ENCODE assay signal across 8 cellular contexts in genomic region chr1:167936068-167936929, GRCh38. TPM values are rescaled to one million over a fixed set of nuclear protein-coding genes. Genes with fewer than 3 reads are reported as not detected.
DNase-seq lines count a peak whose midpoint lies in the region; ATAC-seq, FAIRE-seq and TF ChIP-seq lines count a peak whose summit lies in the region.

A gene with protein sequence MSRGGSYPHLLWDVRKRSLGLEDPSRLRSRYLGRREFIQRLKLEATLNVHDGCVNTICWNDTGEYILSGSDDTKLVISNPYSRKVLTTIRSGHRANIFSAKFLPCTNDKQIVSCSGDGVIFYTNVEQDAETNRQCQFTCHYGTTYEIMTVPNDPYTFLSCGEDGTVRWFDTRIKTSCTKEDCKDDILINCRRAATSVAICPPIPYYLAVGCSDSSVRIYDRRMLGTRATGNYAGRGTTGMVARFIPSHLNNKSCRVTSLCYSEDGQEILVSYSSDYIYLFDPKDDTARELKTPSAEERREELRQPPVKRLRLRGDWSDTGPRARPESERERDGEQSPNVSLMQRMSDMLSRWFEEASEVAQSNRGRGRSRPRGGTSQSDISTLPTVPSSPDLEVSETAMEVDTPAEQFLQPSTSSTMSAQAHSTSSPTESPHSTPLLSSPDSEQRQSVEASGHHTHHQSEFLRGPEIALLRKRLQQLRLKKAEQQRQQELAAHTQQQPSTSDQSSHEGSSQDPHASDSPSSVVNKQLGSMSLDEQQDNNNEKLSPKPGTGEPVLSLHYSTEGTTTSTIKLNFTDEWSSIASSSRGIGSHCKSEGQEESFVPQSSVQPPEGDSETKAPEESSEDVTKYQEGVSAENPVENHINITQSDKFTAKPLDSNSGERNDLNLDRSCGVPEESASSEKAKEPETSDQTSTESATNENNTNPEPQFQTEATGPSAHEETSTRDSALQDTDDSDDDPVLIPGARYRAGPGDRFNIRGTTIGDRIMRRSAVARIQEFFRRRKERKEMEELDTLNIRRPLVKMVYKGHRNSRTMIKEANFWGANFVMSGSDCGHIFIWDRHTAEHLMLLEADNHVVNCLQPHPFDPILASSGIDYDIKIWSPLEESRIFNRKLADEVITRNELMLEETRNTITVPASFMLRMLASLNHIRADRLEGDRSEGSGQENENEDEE (plus strand): TSS chr1:167936683. CDS start chr1:167936912, 229 bp downstream.

- H3K27me3 ChIP-seq in body of pancreas = no peaks in the 10 kb centered on the region

- peak; percentile 98 for DNase-seq in NCI-H2107 treated with DMSO at 0.1 percent for 48 hours (lab: John Stamatoyannopoulos, UW; ENCODE audit: unreplicated experiment)
- DNase-seq in body of pancreas = peak; percentile 97 to 99 (median 98)
- DNase-seq in iPS DF 19.7 (ENCODE audit: low read depth, low spot score) = peak; percentile 88
- peak; percentile 99 for DNase-seq in sciatic nerve (ENCODE audit: low spot score)

- no peaks in the 10 kb centered on the region for H3K9me3 ChIP-seq in body of pancreas

- H3K36me3 ChIP-seq in body of pancreas (replicated peaks in 1 of 2; ENCODE audit: insufficient read depth in 1 of 2, low read depth in 2 of 2) = no peaks in the 10 kb centered on the region

- H3K4me3 ChIP-seq in body of pancreas = peak within 1 kb of the TSS; percentile 91 to 98

- H3K4me1 ChIP-seq in body of pancreas = peaks cover 27% of the 10 kb centered on the region

- TF ChIP-seq CTCF in 22Rv1 (IDR thresholded peaks at IDR 0.05) (no peak), body of pancreas (IDR thresholded peaks at IDR 0.05) (peak in 1 of 7 experiments; percentile 4)

- 0% methylated on average over 17 to 58 of the region's 58 CpGs for WGBS in body of pancreas, 2 donors

- H3K27ac ChIP-seq in 22Rv1 (peak within 1 kb of the TSS; percentile 98), body of pancreas (peak within 1 kb of the TSS; percentile 91 to 97 (median 95))

- peak; percentile 78 to 93 (median 90) for TF ChIP-seq POLR2A in body of pancreas (IDR thresholded peaks at IDR 0.05)

- FAIRE-seq in TTC549 (lab: Jason Lieb, UNC) = peak; percentile 96

- intact Hi-C loops in body of pancreas (cut with DNase I) = no loop called here
- intact Hi-C loops in sciatic nerve (cut with DNase I) = no loop called here

- ATAC-seq in GM18520 (IDR thresholded peaks at IDR 0.05; ENCODE audit: unreplicated experiment) (peak; percentile 80), HG03064 (IDR thresholded peaks at IDR 0.05; ENCODE audit: low read depth, unreplicated experiment) (peak; percentile 73), body of pancreas (peak; percentile 93), sciatic nerve (peak; percentile 97)

RNA-seq across cellular contexts. Expression of the gene that starts here (rescaled TPM):
- total RNA-seq in body of pancreas = 10 to 100 TPM; 30.7 to 42.8 TPM
- total RNA-seq in sciatic nerve = 71.4 TPM

Comparison
In these comparisons a context has a peak if more than half of its experiments do, and no peak if none do; other contexts are left out.
1. Peak in every context shown above with its lines: DNase-seq, ATAC-seq, H3K4me3 ChIP-seq and H3K27ac ChIP-seq.